18 cellular contexts compared by ENCODE assay signal in genomic region chr19:15701757-15702589, GRCh38. TPM values are rescaled to one million over a fixed set of nuclear protein-coding genes. Genes with fewer than 3 reads are reported as not detected.
DNase-seq lines count a peak whose midpoint lies in the region; ATAC-seq and TF ChIP-seq lines count a peak whose summit lies in the region.
"Had no signal": no experiment of that assay in that cellular context is flagged by ENCODE, and none has a peak within 500 bp of the region (broad histone marks: within the 10 kb centered on the region; RNA-seq: fewer than 3 reads in every experiment).

No MANE protein-coding gene starts in this region.

- H3K27me3 ChIP-seq in colonic mucosa (no peaks in the 10 kb centered on the region), BE2C (no peaks in the 10 kb centered on the region)

- ATAC-seq in natural killer cell, result no peak

- H3K27ac Mint-ChIP-seq in natural killer cell, result no peak overlapping the region
- H3K27ac Mint-ChIP-seq: activated CD8-positive, alpha-beta T cell treated with anti-CD3 and anti-CD28 coated beads for 36 hours; activated T-helper 2 cell treated with anti-CD3 and anti-CD28 coated beads, Interferon-gamma antibody, Interleukin-2, Interleukin-4, amounts not matched to agents 10 μg/mL and 5 μg/mL and 100 μg/mL, durations not matched to agents 14 hours and 24 hours and 36 hours; CD4-positive, alpha-beta T cell; stimulated activated naive CD8-positive, alpha-beta T cell treated with anti-CD3 and anti-CD28 coated beads, Interleukin-15, Interleukin-2, amounts not matched to agents 100 ng/mL and 50 ng/mL, for 24 hours had no signal

- intact Hi-C loops in colonic mucosa (cut with DNase I) (no loop called here), natural killer cell (cut with micrococcal nuclease) (no loop called here)

- no peaks in the 10 kb centered on the region for H3K36me3 Mint-ChIP-seq in natural killer cell

- peaks cover 32 to 33% of the 10 kb centered on the region in 2 donors for H3K27me3 Mint-ChIP-seq in natural killer cell (ENCODE audit: low read depth in 2 of 2)

- peaks cover 0 to 5% of the 10 kb centered on the region in 2 donors for H3K4me1 Mint-ChIP-seq in natural killer cell

- H3K27ac ChIP-seq in colonic mucosa, result peak overlapping the region; percentile 72
- H3K27ac ChIP-seq: 22Rv1, epithelial cell of prostate had no signal

- no peaks in the 10 kb centered on the region for H3K36me3 ChIP-seq in colonic mucosa
- no peaks in the 10 kb centered on the region for H3K36me3 ChIP-seq in BE2C

- TF ChIP-seq CTCF in LNCaP clone FGC (IDR thresholded peaks at IDR 0.05; ENCODE audit: control insufficient read depth, extremely low read depth, insufficient read depth), result no peak
- TF ChIP-seq CTCF in colonic mucosa (IDR thresholded peaks at IDR 0.05), result no peak
- TF ChIP-seq CTCF in natural killer cell (IDR thresholded peaks at IDR 0.05), result no peak
- no peak for TF ChIP-seq CTCF in BE2C (IDR thresholded peaks at IDR 0.05; ENCODE audit: low read depth, low read length)

- DNase-seq in DMS 273 (lab: John Stamatoyannopoulos, UW; ENCODE audit: unreplicated experiment) (peak; percentile 65), DMS 273 treated with DMSO at 0.1 percent for 48 hours (lab: John Stamatoyannopoulos, UW) (no peak), LNCaP clone FGC (ENCODE audit: low read depth) (peak; percentile 57), colonic mucosa (peak; percentile 67), renal cortical epithelial cell (ENCODE audit: low read depth) (peak; percentile 4), natural killer cell (no peak), BE2C (no peak), T-helper 1 cell (no peak)
- DNase-seq: GDM1, islet precursor cell, midbrain, occipital lobe had no signal

- peak overlapping the region in 1 of 2 donors; percentile 73 for H3K9ac ChIP-seq in colonic mucosa (ENCODE audit: low read depth in 2 of 2, low read length in 2 of 2)

- no peak overlapping the region for H3K4me3 Mint-ChIP-seq in natural killer cell
- H3K4me3 Mint-ChIP-seq: activated CD8-positive, alpha-beta T cell treated with anti-CD3 and anti-CD28 coated beads for 36 hours; CD4-positive, alpha-beta T cell; stimulated activated naive CD8-positive, alpha-beta T cell treated with anti-CD3 and anti-CD28 coated beads, Interleukin-15, Interleukin-2, amounts not matched to agents 100 ng/mL and 50 ng/mL, for 24 hours had no signal

- H3K4me1 ChIP-seq in colonic mucosa, result peaks cover 7% of the 10 kb centered on the region
- H3K4me1 ChIP-seq in BE2C, result no peaks in the 10 kb centered on the region

- H3K4me3 ChIP-seq in LNCaP clone FGC (ENCODE audit: low read depth, low read length) (no peak overlapping the region), colonic mucosa (no peak overlapping the region), BE2C (ENCODE audit: low read depth, low read length) (no peak overlapping the region)

- H3K9me3 Mint-ChIP-seq in natural killer cell, result no peaks in the 10 kb centered on the region
- H3K9me3 Mint-ChIP-seq: activated T-helper 2 cell treated with anti-CD3 and anti-CD28 coated beads, Interferon-gamma antibody, Interleukin-2, Interleukin-4, amounts not matched to agents 10 μg/mL and 5 μg/mL and 100 μg/mL, durations not matched to agents 14 hours and 24 hours and 36 hours had no signal

- H3K9me3 ChIP-seq in colonic mucosa (no peaks in the 10 kb centered on the region), BE2C (no peaks in the 10 kb centered on the region)

RNA-seq across cellular contexts. Expression of gene OR10H2, which starts 25.9 kb away (rescaled TPM):
- not detected for total RNA-seq in colonic mucosa
- total RNA-seq in renal cortical epithelial cell, result not detected in 2 replicates
- total RNA-seq in natural killer cell, result not detected
- polyA plus RNA-seq in BE2C (2012; ENCODE audit: insufficient read depth, insufficient read length, low read depth), result not detected
- total RNA-seq: activated CD8-positive, alpha-beta T cell treated with anti-CD3 and anti-CD28 coated beads for 36 hours; activated T-helper 2 cell treated with anti-CD3 and anti-CD28 coated beads, Interferon-gamma antibody, Interleukin-2, Interleukin-4, amounts not matched to agents 10 μg/mL and 5 μg/mL and 100 μg/mL, durations not matched to agents 14 hours and 24 hours and 36 hours; CD4-positive, alpha-beta T cell; occipital lobe had no signal

RNA-seq across cellular contexts. Expression of gene CYP4F12, which starts 29.1 kb away (rescaled TPM):
- total RNA-seq in colonic mucosa (10 to 100 TPM; 82.1 to 87.0 TPM), renal cortical epithelial cell (not detected in 2 replicates), natural killer cell (1 to 10 TPM in 1 of 3 donors, under 1 TPM in 1, not detected in 1; 0.43 to 3.9 TPM)
- 0.43 TPM for polyA plus RNA-seq in BE2C (2012; ENCODE audit: insufficient read depth, insufficient read length, low read depth)
- total RNA-seq: activated CD8-positive, alpha-beta T cell treated with anti-CD3 and anti-CD28 coated beads for 36 hours; activated T-helper 2 cell treated with anti-CD3 and anti-CD28 coated beads, Interferon-gamma antibody, Interleukin-2, Interleukin-4, amounts not matched to agents 10 μg/mL and 5 μg/mL and 100 μg/mL, durations not matched to agents 14 hours and 24 hours and 36 hours; occipital lobe had no signal

RNA-seq across cellular contexts. Expression of gene OR10H3, which starts 35.8 kb away (rescaled TPM):
- not detected for total RNA-seq in colonic mucosa
- total RNA-seq in renal cortical epithelial cell, result not detected in 2 replicates
- not detected for total RNA-seq in natural killer cell
- not detected for polyA plus RNA-seq in BE2C (2012; ENCODE audit: insufficient read depth, insufficient read length, low read depth)
- total RNA-seq: activated CD8-positive, alpha-beta T cell treated with anti-CD3 and anti-CD28 coated beads for 36 hours; activated T-helper 2 cell treated with anti-CD3 and anti-CD28 coated beads, Interferon-gamma antibody, Interleukin-2, Interleukin-4, amounts not matched to agents 10 μg/mL and 5 μg/mL and 100 μg/mL, durations not matched to agents 14 hours and 24 hours and 36 hours; CD4-positive, alpha-beta T cell; occipital lobe had no signal

Comparison
In these comparisons a context has a peak if more than half of its experiments do, and no peak if none do; other contexts are left out.
1. DNase-seq: peak in DMS 273 (single experiment), LNCaP clone FGC (single experiment), colonic mucosa (single experiment) and renal cortical epithelial cell (single experiment); none in DMS 273 treated with DMSO at 0.1 percent for 48 hours (single experiment), natural killer cell (single experiment), BE2C (single experiment) and T-helper 1 cell (0 of 5).
2. RNA of gene CYP4F12, which starts 29.1 kb away (total RNA-seq): 82.1 to 87.0 TPM in colonic mucosa; 0.43 to 3.9 TPM in natural killer cell and not detected in renal cortical epithelial cell; every median in the first group is over 10 times any median in the second.